ENCODE assay signal across 1 cellular context in genomic region chr12:121964813-121965643, GRCh38.
A peak's percentile ranks its signal among the peaks of the same experiment; 100 is the strongest.
TF ChIP-seq lines count a peak whose summit lies in the region.

No MANE protein-coding gene starts in this region.

TF ChIP-seq in endothelial cell of umbilical vein, 7 proteins besides CTCF, POLR2A, EP300 and RAD21:
- TF ChIP-seq GATA2 (IDR thresholded peaks at IDR 0.05; ENCODE audit: insufficient read depth, insufficient read length, low read depth, low read length) (peak; percentile 60), MYC (IDR thresholded peaks at IDR 0.05; ENCODE audit: low read depth, low read length) (no peak)
